12 cellular contexts compared by ENCODE assay signal in genomic region chr3:191499307-191500125, GRCh38. TPM values are rescaled to one million over a fixed set of nuclear protein-coding genes. Genes with fewer than 3 reads are reported as not detected.
A peak's percentile ranks its signal among the peaks of the same experiment; 100 is the strongest.
DNase-seq lines count a peak whose midpoint lies in the region; ATAC-seq, FAIRE-seq and TF ChIP-seq lines count a peak whose summit lies in the region.
"Had no signal": no experiment of that assay in that cellular context is flagged by ENCODE, and none has a peak within 500 bp of the region (broad histone marks: within the 10 kb centered on the region; RNA-seq: fewer than 3 reads in every experiment).

No MANE protein-coding gene starts in this region.

- no peaks in the 10 kb centered on the region for H3K36me3 ChIP-seq in right lobe of liver
- H3K36me3 ChIP-seq in HepG2 (replicated peaks in 1 of 2; ENCODE audit: control insufficient read depth in 1 of 2, insufficient read depth in 2 of 2, low read length in 2 of 2), result no peaks in the 10 kb centered on the region
- H3K36me3 ChIP-seq in K562 (ENCODE audit: control insufficient read depth, insufficient read depth, low read length), result no peaks in the 10 kb centered on the region

- no peak for TF ChIP-seq CTCF in right lobe of liver (IDR thresholded peaks at IDR 0.05)
- no peak for TF ChIP-seq CTCF in HepG2 (CRISPR knock-in tag; IDR thresholded peaks at IDR 0.05)
- TF ChIP-seq CTCF in K562 (IDR thresholded peaks at IDR 0.05 in 2 of 3, conservative IDR thresholded peaks at IDR 0.05 in 1 of 3; ENCODE audit: insufficient read depth in 2 of 3, low read depth in 1 of 3, low read length in 3 of 3), result no peak

- TF ChIP-seq POLR2A in right lobe of liver (IDR thresholded peaks at IDR 0.05) (no peak), HepG2 (IDR thresholded peaks at IDR 0.05; ENCODE audit: insufficient read depth in 1 of 2, low read depth in 2 of 2, low read length in 2 of 2) (no peak), K562 (conservative IDR thresholded peaks at IDR 0.05) (no peak), GM12892 (IDR thresholded peaks at IDR 0.05; ENCODE audit: low read depth, low read length) (no peak)

- BruUV-seq in HepG2 (replicated peaks; lab: Mats Ljungman, UMichigan) (no TSS peak), K562 (replicated peaks; lab: Mats Ljungman, UMichigan) (no TSS peak)

- H3K79me2 ChIP-seq in HepG2 (ENCODE audit: insufficient read depth, low read length) (no peaks in the 10 kb centered on the region), K562 (ENCODE audit: control insufficient read depth, insufficient read depth, low read length) (peaks cover 54% of the 10 kb centered on the region)

- H3K27ac ChIP-seq in right lobe of liver (no peak overlapping the region), HepG2 (ENCODE audit: extremely low read length, insufficient read depth, low read length) (no peak overlapping the region), K562 (ENCODE audit: extremely low read depth, low read depth, low read length) (peak overlapping the region; percentile 23; the same call in 1 of the 3 replicates)
- H3K27ac ChIP-seq: HL-60 had no signal

- no peak for TF ChIP-seq EP300 in HepG2 (IDR thresholded peaks at IDR 0.05; ENCODE audit: low read depth in 2 of 2, low read length in 2 of 2)
- TF ChIP-seq EP300 in HepG2 (CRISPR knock-in tag; IDR thresholded peaks at IDR 0.05; ENCODE audit: borderline replicate concordance), result no peak
- no peak for TF ChIP-seq EP300 in K562 (IDR thresholded peaks at IDR 0.05; ENCODE audit: low read length)

- no peak for TF ChIP-seq RAD21 in HepG2 (CRISPR knock-in tag; IDR thresholded peaks at IDR 0.05)
- no peak for TF ChIP-seq RAD21 in K562 (CRISPR knock-in tag; conservative IDR thresholded peaks at IDR 0.05 in 1 of 2, IDR thresholded peaks at IDR 0.05 in 1 of 2)

- intact Hi-C loops in right lobe of liver (cut with DNase I) (no loop called here), HepG2 (cut with micrococcal nuclease; ENCODE audit: unreplicated experiment) (no loop called here), K562 (cut with micrococcal nuclease) (loop anchor here (5.0 kb wide), 1 partner anchor 72 kb away; no protein-coding TSS in a partner anchor)
- intact Hi-C loops in activated CD4-positive, alpha-beta memory T cell treated with anti-CD3 and anti-CD28 coated beads for 36 hours (cut with micrococcal nuclease), result no loop called here

- POLR2A ChIA-PET in HepG2 (lab: Yijun Ruan, JAX), result no interaction called here
- POLR2A ChIA-PET in K562 (lab: Yijun Ruan, JAX), result interaction anchor here (0.6 to 1.3 kb wide), 4 partner anchors 10 to 245 kb away, joined by 3 read pairs; no protein-coding TSS in a partner anchor
- POLR2A ChIA-PET in activated CD4-positive, alpha-beta memory T cell treated with anti-CD3 and anti-CD28 coated beads for 36 hours (lab: Charles Lee), result no interaction called here

- no peaks in the 10 kb centered on the region for H3K4me1 ChIP-seq in right lobe of liver
- no peaks in the 10 kb centered on the region for H3K4me1 ChIP-seq in HepG2 (ENCODE audit: insufficient read depth, low read length)
- peaks cover 4 to 10% of the 10 kb centered on the region in 2 experiments; a peak in 4 of 5 replicates for H3K4me1 ChIP-seq in K562 (replicated peaks in 1 of 2; ENCODE audit: control insufficient read depth in 2 of 2, insufficient read depth in 2 of 2, low read length in 2 of 2)

- no peaks in the 10 kb centered on the region for H3K9me1 ChIP-seq in K562 (ENCODE audit: control insufficient read depth, insufficient read depth, low read length)

- no peak overlapping the region for H3K4me3 ChIP-seq in right lobe of liver
- no peak overlapping the region for H3K4me3 ChIP-seq in HepG2 (replicated peaks in 1 of 3; ENCODE audit: insufficient read depth in 1 of 3, low read depth in 2 of 3, low read length in 3 of 3)
- H3K4me3 ChIP-seq in K562, result no peak overlapping the region; the same call in 1 of the 2 replicates

- no peaks in the 10 kb centered on the region for H3K9me3 Mint-ChIP-seq in activated CD4-positive, alpha-beta memory T cell treated with anti-CD3 and anti-CD28 coated beads for 36 hours

- no peak overlapping the region for H3K27ac Mint-ChIP-seq in activated CD4-positive, alpha-beta memory T cell treated with anti-CD3 and anti-CD28 coated beads for 36 hours
- H3K27ac Mint-ChIP-seq: CD14-positive monocyte had no signal

- FAIRE-seq in HepG2 (lab: Jason Lieb, UNC) (no peak), K562 (lab: Jason Lieb, UNC) (peak; percentile 78), GM12892 (lab: Jason Lieb, UNC) (no peak)

- 42% methylated on average over 16 of the region's 20 CpGs for WGBS in right lobe of liver (ENCODE audit: insufficient coverage, low coverage, low lambda C conversion rate, missing lambda C conversion rate)
- WGBS in HepG2 (ENCODE audit: low lambda C conversion rate), result 18% methylated on average over 17 of the region's 20 CpGs
- WGBS in K562 (ENCODE audit: insufficient coverage, low coverage, missing lambda C conversion rate), result 8% methylated on average over 20 of the region's 20 CpGs

- H2AFZ ChIP-seq in HepG2 (ENCODE audit: low read length) (no peak overlapping the region), K562 (ENCODE audit: low read depth, low read length) (peak overlapping the region; percentile 58)

- H3K4me3 Mint-ChIP-seq in activated CD4-positive, alpha-beta memory T cell treated with anti-CD3 and anti-CD28 coated beads for 36 hours, result no peak overlapping the region
- H3K4me3 Mint-ChIP-seq: CD14-positive monocyte had no signal

- CTCF ChIA-PET in HepG2 (lab: Yijun Ruan, JAX; ENCODE audit: low intra/inter-chr PET ratio, low total read pairs), result no interaction called here
- CTCF ChIA-PET in K562 (lab: Yijun Ruan, JAX; ENCODE audit: low intra/inter-chr PET ratio), result no interaction called here
- CTCF ChIA-PET in activated CD4-positive, alpha-beta memory T cell treated with anti-CD3 and anti-CD28 coated beads for 36 hours (lab: Charles Lee), result no interaction called here

- peak in 2 of 3 donors; percentile 25 to 53 for DNase-seq in right lobe of liver
- DNase-seq in HepG2 (ENCODE audit: low spot score), result no peak
- peak in 3 of 4 experiments; percentile 12 to 68 (median 48) for DNase-seq in K562 (ENCODE audit: extremely low read depth in 1 of 4, low spot score in 3 of 4)
- peak; percentile 49 for DNase-seq in kidney glomerular epithelial cell (lab: John Stamatoyannopoulos, UW)
- DNase-seq in SIG-M5 treated with dmso at 0.1 percent for 504 hours (lab: John Stamatoyannopoulos, UW; ENCODE audit: unreplicated experiment), result no peak
- no peak for DNase-seq in activated CD8-positive, alpha-beta memory T cell treated with anti-CD3 and anti-CD28 coated beads, Interleukin-2, amount 50 U/mL, for 4 hours
- no peak for DNase-seq in GM12892 (ENCODE audit: insufficient read length)
- DNase-seq in activated CD4-positive, alpha-beta memory T cell treated with anti-CD3 and anti-CD28 coated beads for 36 hours, result no peak
- DNase-seq: activated naive CD4-positive, alpha-beta T cell treated with Interleukin-2 at 50 U/mL for 16 hours had no signal

- H3K4me1 Mint-ChIP-seq in activated CD4-positive, alpha-beta memory T cell treated with anti-CD3 and anti-CD28 coated beads for 36 hours (ENCODE audit: low read depth), result no peaks in the 10 kb centered on the region
- H3K4me1 Mint-ChIP-seq: CD14-positive monocyte had no signal

- H3K4me2 ChIP-seq in HepG2 (ENCODE audit: low read depth, low read length) (no peak overlapping the region), K562 (ENCODE audit: insufficient read depth, low read length) (peak overlapping the region; percentile 64)

- in situ Hi-C loops in HepG2 (cut with HindIII; ENCODE audit: extremely low pct_ligation_motif_present, low pct_unique_long_range_greater_than_20kb) (no loop called here), K562 (cut with MboI) (no loop called here)

- H3K9ac ChIP-seq in HepG2 (ENCODE audit: insufficient read depth, low read depth, low read length) (no peak overlapping the region), K562 (ENCODE audit: insufficient read depth in 1 of 2, low read depth in 2 of 2, low read length in 2 of 2) (peak overlapping the region in 1 of 2 experiments; percentile 65; a peak in 2 of 4 replicates)

- H4K20me1 ChIP-seq in HepG2 (ENCODE audit: insufficient read depth, low read length) (no peaks in the 10 kb centered on the region), K562 (replicated peaks; ENCODE audit: control insufficient read depth, insufficient read depth, low read length) (0 out of 2 replicates have a peak, but pooled peaks cover 4% of the 10 kb centered on the region)

- ATAC-seq in right lobe of liver (no peak), HepG2 (no peak), K562 (peak; percentile 88)

- no peaks in the 10 kb centered on the region for H3K36me3 Mint-ChIP-seq in activated CD4-positive, alpha-beta memory T cell treated with anti-CD3 and anti-CD28 coated beads for 36 hours
- H3K36me3 Mint-ChIP-seq: CD14-positive monocyte had no signal

- no peaks in the 10 kb centered on the region for H3K27me3 Mint-ChIP-seq in activated CD4-positive, alpha-beta memory T cell treated with anti-CD3 and anti-CD28 coated beads for 36 hours

- no peaks in the 10 kb centered on the region for H3K27me3 ChIP-seq in right lobe of liver
- H3K27me3 ChIP-seq in HepG2 (ENCODE audit: control insufficient read depth in 1 of 2, insufficient read depth in 2 of 2, low read length in 2 of 2), result no peaks in the 10 kb centered on the region
- no peaks in the 10 kb centered on the region for H3K27me3 ChIP-seq in K562 (ENCODE audit: control insufficient read depth in 2 of 2, insufficient read depth in 2 of 2, low read length in 2 of 2)

- H3K9me3 ChIP-seq in right lobe of liver, result no peaks in the 10 kb centered on the region
- H3K9me3 ChIP-seq in HepG2 (ENCODE audit: low read length), result no peaks in the 10 kb centered on the region
- no peaks in the 10 kb centered on the region for H3K9me3 ChIP-seq in K562 (replicated peaks; ENCODE audit: control insufficient read depth, insufficient read depth, low read depth, low read length)

RNA-seq across cellular contexts. Expression of gene PYDC2, which starts 38.6 kb away (rescaled TPM):
- total RNA-seq in right lobe of liver, result not detected
- not detected in 2 replicates for total RNA-seq in HepG2 (2016; rRNA removed; fragmentation: Illumina TruSeq; extraction: Trizol)
- total RNA-seq in HepG2 (2016; cell fraction: cytosol; rRNA removed; fragmentation: Illumina TruSeq; extraction: Trizol; ENCODE audit: low read depth), result not detected in 2 replicates
- not detected in 2 replicates for total RNA-seq in HepG2 (2016; cell fraction: insoluble cytoplasmic fraction; rRNA removed; fragmentation: Illumina TruSeq; extraction: Trizol)
- total RNA-seq in HepG2 (2016; cell fraction: membrane; rRNA removed; fragmentation: Illumina TruSeq; extraction: Trizol), result not detected in 2 replicates
- total RNA-seq in HepG2 (2016; cell fraction: nucleus; rRNA removed; fragmentation: Illumina TruSeq; extraction: Trizol), result not detected in 2 replicates
- not detected in 2 replicates for polyA plus RNA-seq in HepG2 (2011; rRNA removed)
- polyA plus RNA-seq in HepG2 (2011; cell fraction: cytosol; rRNA removed), result not detected in 2 replicates
- polyA plus RNA-seq in HepG2 (2011; cell fraction: nucleus; rRNA removed), result not detected in 2 replicates
- polyA plus RNA-seq in HepG2 (2012), result not detected in 2 replicates
- not detected in 2 replicates for polyA plus RNA-seq in HepG2 (2016; cell fraction: cytosol; fragmentation: Illumina TruSeq; extraction: Trizol; ENCODE audit: low read depth)
- not detected in 2 replicates for polyA plus RNA-seq in HepG2 (2016; cell fraction: insoluble cytoplasmic fraction; fragmentation: Illumina TruSeq; extraction: Trizol; ENCODE audit: low read depth)
- not detected in 2 replicates for polyA plus RNA-seq in HepG2 (2016; cell fraction: membrane; fragmentation: Illumina TruSeq; extraction: Trizol; ENCODE audit: low read depth)
- polyA plus RNA-seq in HepG2 (2016; cell fraction: nucleus; fragmentation: Illumina TruSeq; extraction: Trizol; ENCODE audit: insufficient read depth, low read depth), result not detected in 2 replicates
- polyA minus RNA-seq in HepG2 (2011; rRNA and poly(A)+ RNA removed; ENCODE audit: low replicate concordance), result not detected in 2 replicates
- polyA minus RNA-seq in HepG2 (2011; cell fraction: cytosol; rRNA and poly(A)+ RNA removed), result not detected in 2 replicates
- polyA minus RNA-seq in HepG2 (2011; cell fraction: nucleus; rRNA and poly(A)+ RNA removed), result not detected in 2 replicates
- total RNA-seq in K562 (2011; cell fraction: chromatin; rRNA removed; ENCODE audit: low replicate concordance), result 13.5 and 30.4 TPM in 2 replicates
- 4.0 and 12.2 TPM in 2 replicates for total RNA-seq in K562 (2011; cell fraction: nucleolus; rRNA removed)
- total RNA-seq in K562 (2011; cell fraction: nucleoplasm; rRNA removed), result 22.3 and 38.9 TPM in 2 replicates
- total RNA-seq in K562 (2014; rRNA removed), result 1.7 and 7.6 TPM in 2 replicates
- total RNA-seq in K562 (2014; rRNA removed; fragmentation: Illumina TruSeq; extraction: Trizol), result 3.5 and 4.0 TPM in 2 replicates
- 2.8 and 5.0 TPM in 2 replicates for total RNA-seq in K562 (2015; rRNA removed; fragmentation: Illumina TruSeq; extraction: Trizol)
- 2.0 and 5.2 TPM in 2 replicates for total RNA-seq in K562 (2021)
- polyA plus RNA-seq in K562 (2011; rRNA removed), result not detected in 2 replicates
- polyA plus RNA-seq in K562 (2011; cell fraction: cytosol; rRNA removed), result not detected in 2 replicates
- polyA plus RNA-seq in K562 (2011; cell fraction: nucleus; rRNA removed), result 3.7 and 3.8 TPM in 2 replicates
- not detected in 2 replicates for polyA plus RNA-seq in K562 (2012)
- polyA plus RNA-seq in K562 (2014; fragmentation: Illumina TruSeq; extraction: Trizol), result not detected in 2 replicates
- polyA plus RNA-seq in K562 (2014; fragmentation: Nextera tagmentation; extraction: Ambion mirVana), result not detected
- polyA plus RNA-seq in K562 (2014; rRNA removed), result not detected in 2 replicates
- 10.7 and 20.7 TPM in 2 replicates for polyA minus RNA-seq in K562 (2011; rRNA and poly(A)+ RNA removed)
- polyA minus RNA-seq in K562 (2011; cell fraction: cytosol; rRNA and poly(A)+ RNA removed), result not detected in 2 replicates
- polyA minus RNA-seq in K562 (2011; cell fraction: nucleus; rRNA and poly(A)+ RNA removed), result 23.8 and 26.5 TPM in 2 replicates
- polyA plus RNA-seq in GM12892 (2012; ENCODE audit: missing spikeins), result not detected
- total RNA-seq in activated CD4-positive, alpha-beta memory T cell treated with anti-CD3 and anti-CD28 coated beads for 36 hours, result not detected
- total RNA-seq: skeletal muscle tissue had no signal
- polyA plus RNA-seq: CD14-positive monocyte had no signal

Comparison
In these comparisons a context has a peak if more than half of its experiments do, and no peak if none do; other contexts are left out.
1. DNase-seq: peak in right lobe of liver (2 of 3), K562 (3 of 4) and kidney glomerular epithelial cell (single experiment); none in HepG2 (single experiment), SIG-M5 treated with dmso at 0.1 percent for 504 hours (single experiment), activated CD8-positive, alpha-beta memory T cell treated with anti-CD3 and anti-CD28 coated beads, Interleukin-2, amount 50 U/mL, for 4 hours (single experiment), GM12892 (single experiment) and activated CD4-positive, alpha-beta memory T cell treated with anti-CD3 and anti-CD28 coated beads for 36 hours (single experiment).